14 cellular contexts compared by ENCODE assay signal in genomic region chr13:28449826-28450773, GRCh38. TPM values are rescaled to one million over a fixed set of nuclear protein-coding genes. Genes with fewer than 3 reads are reported as not detected.
DNase-seq lines count a peak whose midpoint lies in the region; ATAC-seq, FAIRE-seq and TF ChIP-seq lines count a peak whose summit lies in the region.
"Had no signal": no experiment of that assay in that cellular context is flagged by ENCODE, and none has a peak within 500 bp of the region (broad histone marks: within the 10 kb centered on the region; RNA-seq: fewer than 3 reads in every experiment).

No MANE protein-coding gene starts in this region.

- DNase-seq in GM03348 (ENCODE audit: low spot score): peak; percentile 28
- peak; percentile 28 for DNase-seq in PC-3
- DNase-seq in mesenchymal stem cell: peak; percentile 20
- no peak for DNase-seq in MG63
- DNase-seq in urothelium cell line (ENCODE audit: low spot score): no peak
- DNase-seq in mammary epithelial cell: no peak
- DNase-seq: activated CD4-positive, CD25-positive, alpha-beta regulatory T cell treated with anti-CD3 and anti-CD28 coated beads, Interleukin-2, amount 50 U/mL, for 72 hours; GDM1; NCI-H1092 treated with DMSO at 0.1 percent for 48 hours; NCI-H69 had no signal

- no peak overlapping the region for H2AK5ac ChIP-seq in mesenchymal stem cell (ENCODE audit: low read length, severe bottlenecking)

- no peak overlapping the region for H3K4me2 ChIP-seq in PC-3 (ENCODE audit: low read length)
- no peak overlapping the region for H3K4me2 ChIP-seq in mesenchymal stem cell (ENCODE audit: low read length, poor library complexity, severe bottlenecking)
- no peak overlapping the region for H3K4me2 ChIP-seq in mammary epithelial cell (ENCODE audit: insufficient read depth, low read depth, low read length)

- H4K20me1 ChIP-seq in PC-3 (ENCODE audit: low read length) (no peaks in the 10 kb centered on the region), mammary epithelial cell (ENCODE audit: insufficient read depth, low read length) (no peaks in the 10 kb centered on the region)

- no peak overlapping the region for H3K23ac ChIP-seq in mesenchymal stem cell (ENCODE audit: low read length in 2 of 2)

- H2BK5ac ChIP-seq in mesenchymal stem cell (ENCODE audit: low read depth, low read length, poor library complexity, severe bottlenecking): no peak overlapping the region

- H2BK120ac ChIP-seq in mesenchymal stem cell (ENCODE audit: low read depth, low read length): no peak overlapping the region

- no peaks in the 10 kb centered on the region for H3F3A ChIP-seq in PC-3 (ENCODE audit: low read length, unreplicated experiment)

- 93% methylated on average over 2 of the region's 8 CpGs for WGBS in mesenchymal stem cell
- WGBS in mammary epithelial cell (ENCODE audit: low coverage, missing lambda C conversion rate): 56% methylated on average over 8 of the region's 8 CpGs

- no peak overlapping the region for H2BK15ac ChIP-seq in mesenchymal stem cell (ENCODE audit: low read depth, poor library complexity, severe bottlenecking)

- no peak overlapping the region for H3K18ac ChIP-seq in mesenchymal stem cell (ENCODE audit: low read depth in 1 of 2, low read length in 2 of 2)

- H3K4ac ChIP-seq in mesenchymal stem cell (ENCODE audit: low read depth in 1 of 2, low read length in 2 of 2): no peak overlapping the region

- H3K4me3 ChIP-seq in PC-3 (ENCODE audit: low read length) (no peak overlapping the region), mesenchymal stem cell (ENCODE audit: insufficient read depth in 1 of 2, low read depth in 1 of 2, low read length in 2 of 2) (no peak overlapping the region), MG63 (no peak overlapping the region), mammary epithelial cell (replicated peaks in 1 of 3; ENCODE audit: insufficient read depth in 1 of 3, low read depth in 2 of 3, low read length in 3 of 3) (no peak overlapping the region)
- H3K4me3 ChIP-seq: breast epithelium had no signal

- no peaks in the 10 kb centered on the region for H3K79me2 ChIP-seq in PC-3 (ENCODE audit: low read length)
- H3K79me2 ChIP-seq in mammary epithelial cell (ENCODE audit: insufficient read depth, low read length): no peaks in the 10 kb centered on the region

- FAIRE-seq in urothelium cell line (lab: Jason Lieb, UNC): no peak

- intact Hi-C loops in PC-3 (cut with micrococcal nuclease): no loop called here
- intact Hi-C loops in mammary epithelial cell (cut with micrococcal nuclease): no loop called here

- no peak overlapping the region for H4K91ac ChIP-seq in mesenchymal stem cell (ENCODE audit: low read length)

- dilution Hi-C loops in mammary epithelial cell (cut with HindIII; ENCODE audit: low sequenced_read_pairs): loop anchor here (5.0 kb wide), 1 partner anchor 82 kb away; no protein-coding TSS in a partner anchor

- peak overlapping the region in 1 of 2 experiments; percentile 42 for H2BK12ac ChIP-seq in mesenchymal stem cell (ENCODE audit: low read length in 2 of 2)

- H4K8ac ChIP-seq in mesenchymal stem cell (ENCODE audit: low read length): peak overlapping the region; percentile 45

- H3K27me3 ChIP-seq in PC-3 (ENCODE audit: low read length) (peaks cover 32% of the 10 kb centered on the region), mesenchymal stem cell (ENCODE audit: control insufficient read depth in 1 of 2, insufficient read depth in 1 of 2, low read length in 2 of 2) (peaks cover 0 to 30% of the 10 kb centered on the region in 2 experiments), MG63 (no peaks in the 10 kb centered on the region), mammary epithelial cell (ENCODE audit: insufficient read depth, low read length) (no peaks in the 10 kb centered on the region)
- H3K27me3 ChIP-seq: breast epithelium had no signal

- H3K9me3 ChIP-seq in PC-3 (ENCODE audit: low read length): no peaks in the 10 kb centered on the region
- H3K9me3 ChIP-seq in mesenchymal stem cell (ENCODE audit: control insufficient read depth, low read length): peaks cover 6% of the 10 kb centered on the region
- H3K9me3 ChIP-seq in MG63: peaks cover 9% of the 10 kb centered on the region; the same call in 1 of the 2 replicates
- no peaks in the 10 kb centered on the region for H3K9me3 ChIP-seq in mammary epithelial cell (replicated peaks; ENCODE audit: insufficient read depth, low read length)

- CTCF ChIA-PET in PC-3 (lab: Charles Lee) (no interaction called here), mammary epithelial cell (lab: Charles Lee; ENCODE audit: low non-redundant PET) (no interaction called here)

- no peak overlapping the region for H3K14ac ChIP-seq in mesenchymal stem cell (ENCODE audit: low read length in 2 of 2)

- H3K79me1 ChIP-seq in mesenchymal stem cell (replicated peaks; ENCODE audit: low read length, poor library complexity, severe bottlenecking): no peaks in the 10 kb centered on the region

- in situ Hi-C loops in mammary epithelial cell (cut with MboI; ENCODE audit: low sequenced_read_pairs in 2 of 2): no loop called here

- no peak overlapping the region for H3K27ac ChIP-seq in PC-3 (ENCODE audit: low read length)
- H3K27ac ChIP-seq in mesenchymal stem cell (ENCODE audit: low read length, poor library complexity, severe bottlenecking): no peak overlapping the region
- no peak overlapping the region for H3K27ac ChIP-seq in mammary epithelial cell (ENCODE audit: insufficient read depth, low read depth, low read length)
- H3K27ac ChIP-seq: breast epithelium had no signal

- ATAC-seq in GM21786 (IDR thresholded peaks at IDR 0.05; ENCODE audit: unreplicated experiment) (peak; percentile 77), PC-3 (no peak), HG03439 (IDR thresholded peaks at IDR 0.05; ENCODE audit: unreplicated experiment) (no peak)

- no peak for TF ChIP-seq CTCF in PC-3 (conservative IDR thresholded peaks at IDR 0.05; ENCODE audit: low read depth, low read length)
- no peak for TF ChIP-seq CTCF in mammary epithelial cell (conservative IDR thresholded peaks at IDR 0.05 in 1 of 2, IDR thresholded peaks at IDR 0.05 in 1 of 2; ENCODE audit: extremely low read depth in 1 of 2, insufficient read depth in 1 of 2, low read depth in 1 of 2, low read length in 2 of 2)

- BruUV-seq in PC-3 (replicated peaks; lab: Mats Ljungman, UMichigan) (no TSS peak), mammary epithelial cell (replicated peaks; lab: Mats Ljungman, UMichigan) (no TSS peak)

- H3K9me2 ChIP-seq in PC-3 (replicated peaks; ENCODE audit: low read length): no peaks in the 10 kb centered on the region

- H2AFZ ChIP-seq in PC-3 (ENCODE audit: low read length): no peak overlapping the region
- H2AFZ ChIP-seq in mesenchymal stem cell (ENCODE audit: low read depth, low read length): no peak overlapping the region
- no peak overlapping the region for H2AFZ ChIP-seq in mammary epithelial cell (ENCODE audit: low read depth, low read length)

- no peaks in the 10 kb centered on the region; the same call in 1 of the 2 replicates for H3K4me1 ChIP-seq in PC-3 (ENCODE audit: insufficient read depth, low read length)
- no peaks in the 10 kb centered on the region for H3K4me1 ChIP-seq in mesenchymal stem cell (ENCODE audit: control insufficient read depth, insufficient read depth, low read depth, low read length)
- no peaks in the 10 kb centered on the region for H3K4me1 ChIP-seq in mammary epithelial cell (ENCODE audit: insufficient read depth, low read length)
- H3K4me1 ChIP-seq: breast epithelium had no signal

- POLR2A ChIA-PET in PC-3 (lab: Charles Lee; ENCODE audit: unreplicated experiment): no interaction called here

- H3K36me3 ChIP-seq in PC-3 (ENCODE audit: low read depth, low read length) (no peaks in the 10 kb centered on the region), mesenchymal stem cell (ENCODE audit: control insufficient read depth in 1 of 2, insufficient read depth in 2 of 2, low read depth in 1 of 2, low read length in 2 of 2) (no peaks in the 10 kb centered on the region), MG63 (no peaks in the 10 kb centered on the region), mammary epithelial cell (ENCODE audit: insufficient read depth, low read length) (no peaks in the 10 kb centered on the region)
- H3K36me3 ChIP-seq: breast epithelium had no signal

- H3K9ac ChIP-seq in PC-3 (ENCODE audit: low read length) (no peak overlapping the region), mesenchymal stem cell (ENCODE audit: low read length) (no peak overlapping the region), mammary epithelial cell (ENCODE audit: insufficient read depth, low read length) (no peak overlapping the region)

RNA-seq across cellular contexts. Expression of gene FLT1, which starts 44.8 kb away (rescaled TPM):
- total RNA-seq in PC-3 (2014; rRNA removed) (1.2 and 2.2 TPM in 2 replicates), mammary epithelial cell (not detected)
- polyA plus RNA-seq in mesenchymal stem cell (2013, experiment 1 of 2): 42.4 TPM
- 41.8 TPM for polyA plus RNA-seq in mesenchymal stem cell (2013, experiment 2 of 2)
- total RNA-seq in MG63 (2014; rRNA removed; shearing (Covaris generic); ENCODE audit: low replicate concordance): 0.15 and 0.66 TPM in 2 replicates
- not detected for polyA plus RNA-seq in mammary epithelial cell
- not detected for polyA minus RNA-seq in mammary epithelial cell
- total RNA-seq: HT-29 had no signal

Comparison
In these comparisons a context has a peak if more than half of its experiments do, and no peak if none do; other contexts are left out.
1. DNase-seq: peak in GM03348 (single experiment), PC-3 (single experiment) and mesenchymal stem cell (single experiment); none in MG63 (single experiment), urothelium cell line (single experiment) and mammary epithelial cell (single experiment).